8 cellular contexts compared by ENCODE assay signal in the genomic region with DNA sequence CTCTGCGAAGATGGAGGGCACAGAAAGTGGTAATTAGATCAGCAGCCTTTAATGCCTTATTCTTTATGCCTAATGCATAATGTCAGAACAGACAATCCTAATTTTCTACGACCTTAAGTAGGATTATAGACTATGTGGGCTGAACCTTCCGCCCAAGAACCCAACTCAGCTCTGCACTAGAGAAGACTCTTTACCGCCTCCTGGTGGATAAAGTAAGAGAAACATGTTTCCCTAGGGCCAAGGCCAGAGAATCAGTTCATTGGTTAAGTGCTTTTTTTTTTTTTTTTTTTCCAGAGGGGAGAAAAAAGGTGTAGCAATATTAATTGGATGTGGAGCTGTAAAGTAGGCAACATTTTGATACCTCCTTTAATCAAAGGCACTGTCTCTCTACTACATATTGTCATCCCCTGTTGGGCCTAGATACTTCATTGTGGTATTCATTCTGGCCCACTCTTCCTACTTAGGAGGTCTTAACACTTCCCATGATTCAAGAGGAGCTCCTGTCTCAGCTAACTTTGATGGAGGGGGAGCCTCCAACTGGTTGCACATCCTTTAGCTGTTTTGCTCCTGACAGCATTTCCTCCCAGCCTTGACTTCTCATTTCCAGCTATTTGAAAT.
DNase-seq lines count a peak whose midpoint lies in the region; ATAC-seq lines count a peak whose summit lies in the region.

No MANE protein-coding gene starts in this region.

- no peak overlapping the region for H3K4me3 ChIP-seq in H7 (ENCODE audit: insufficient read depth, low read depth, low read length)

- ATAC-seq in activated T-helper 17 cell treated with anti-CD3 and anti-CD28 coated beads, Interleukin-2, amount 50 U/mL, for 72 hours (replicated peaks): peak; percentile 42
- ATAC-seq in HG02588 (IDR thresholded peaks at IDR 0.05; ENCODE audit: unreplicated experiment): no peak
- ATAC-seq in GM18868 (IDR thresholded peaks at IDR 0.05; ENCODE audit: unreplicated experiment): no peak
- ATAC-seq in HG02571 (IDR thresholded peaks at IDR 0.05; ENCODE audit: unreplicated experiment): no peak

- DNase-seq in DMS53 (lab: John Stamatoyannopoulos, UW) (peak; percentile 60), DMS53 treated with DMSO at 0.1 percent for 48 hours (lab: John Stamatoyannopoulos, UW; ENCODE audit: unreplicated experiment) (no peak), H7 (peak; percentile 55), lung microvascular endothelial cell (ENCODE audit: low read depth in 2 of 2) (peak; percentile 45 to 68)

- H3K27me3 Mint-ChIP-seq in activated T-helper 17 cell treated with anti-CD3 and anti-CD28 coated beads, Interleukin-2, amount 50 U/mL, for 72 hours: peaks cover 9% of the 10 kb centered on the region

- H3K27me3 ChIP-seq in H7 (ENCODE audit: control insufficient read depth, insufficient read depth, low read length): no peaks in the 10 kb centered on the region

- H3K9me3 Mint-ChIP-seq in activated T-helper 17 cell treated with anti-CD3 and anti-CD28 coated beads, Interleukin-2, amount 50 U/mL, for 72 hours: no peaks in the 10 kb centered on the region

- H3K4me3 Mint-ChIP-seq in activated T-helper 17 cell treated with anti-CD3 and anti-CD28 coated beads, Interleukin-2, amount 50 U/mL, for 72 hours: no peak overlapping the region

- no peaks in the 10 kb centered on the region for H3K36me3 Mint-ChIP-seq in activated T-helper 17 cell treated with anti-CD3 and anti-CD28 coated beads, Interleukin-2, amount 50 U/mL, for 72 hours (ENCODE audit: low read depth)

- no peaks in the 10 kb centered on the region for H3K4me1 Mint-ChIP-seq in activated T-helper 17 cell treated with anti-CD3 and anti-CD28 coated beads, Interleukin-2, amount 50 U/mL, for 72 hours

- H3K27ac Mint-ChIP-seq in activated T-helper 17 cell treated with anti-CD3 and anti-CD28 coated beads, Interleukin-2, amount 50 U/mL, for 72 hours: no peak overlapping the region

- H3K36me3 ChIP-seq in H7 (replicated peaks; ENCODE audit: control insufficient read depth, insufficient read depth, low read length): no peaks in the 10 kb centered on the region
